Comparison of ENCODE assay signal across 9 cellular contexts in genomic region chr7:21526007-21526406, GRCh38. TPM values are rescaled to one million over a fixed set of nuclear protein-coding genes. Genes with fewer than 3 reads are reported as not detected.
DNase-seq lines count a peak whose midpoint lies in the region; TF ChIP-seq lines count a peak whose summit lies in the region.
"Had no signal": no experiment of that assay in that cellular context is flagged by ENCODE, and none has a peak within 500 bp of the region (broad histone marks: within the 10 kb centered on the region; RNA-seq: fewer than 3 reads in every experiment).

No MANE protein-coding gene starts in this region.

- H3K9me2 ChIP-seq in Loucy (replicated peaks; ENCODE audit: low read depth, low read length) = no peaks in the 10 kb centered on the region

- H3K4me2 ChIP-seq in Loucy (ENCODE audit: low read depth, low read length, poor library complexity, severe bottlenecking) = no peak overlapping the region
- H3K4me2 ChIP-seq in parathyroid adenoma (ENCODE audit: low read length) = no peak overlapping the region

- H3K27ac ChIP-seq in parathyroid adenoma (no peak overlapping the region), uterus (no peak overlapping the region)

- TF ChIP-seq POLR2A in uterus (IDR thresholded peaks at IDR 0.05) = no peak

- no peaks in the 10 kb centered on the region for H3K27me3 ChIP-seq in GM06990 (replicated peaks; ENCODE audit: control insufficient read depth, insufficient read depth, low read length)
- no peaks in the 10 kb centered on the region for H3K27me3 ChIP-seq in Loucy (ENCODE audit: insufficient read depth, low read length, poor library complexity, severe bottlenecking)
- no peaks in the 10 kb centered on the region for H3K27me3 ChIP-seq in parathyroid adenoma (ENCODE audit: control insufficient read depth, insufficient read depth, low read length)
- no peaks in the 10 kb centered on the region for H3K27me3 ChIP-seq in uterus

- no peak overlapping the region for H3K27ac Mint-ChIP-seq in mesothelial cell of epicardium

- H3K4me1 ChIP-seq in Loucy (ENCODE audit: insufficient read depth, low read length, poor library complexity, severe bottlenecking) (no peaks in the 10 kb centered on the region), parathyroid adenoma (no peaks in the 10 kb centered on the region), uterus (no peaks in the 10 kb centered on the region)

- H3K4me1 Mint-ChIP-seq in mesothelial cell of epicardium = no peaks in the 10 kb centered on the region

- H3K79me2 ChIP-seq in Loucy (ENCODE audit: insufficient read depth, low read length) = no peaks in the 10 kb centered on the region
- H3K79me2 ChIP-seq in parathyroid adenoma = no peaks in the 10 kb centered on the region

- peaks cover 7% of the 10 kb centered on the region for H3K27me3 Mint-ChIP-seq in mesothelial cell of epicardium (ENCODE audit: low read depth)

- no peak overlapping the region for H2AFZ ChIP-seq in Loucy (ENCODE audit: low read length)
- no peak overlapping the region for H2AFZ ChIP-seq in parathyroid adenoma

- peaks cover 20% of the 10 kb centered on the region for H3K9me3 Mint-ChIP-seq in mesothelial cell of epicardium

- DNase-seq in GM06990 (ENCODE audit: extremely low read depth, insufficient read length) = no peak
- peak; percentile 42 for DNase-seq in choroid plexus epithelial cell (ENCODE audit: low read depth)
- DNase-seq in COLO829 (ENCODE audit: low spot score) = no peak
- DNase-seq in germinal center (ENCODE audit: low spot score) = no peak
- DNase-seq in uterus = no peak
- DNase-seq in mesothelial cell of epicardium (ENCODE audit: low spot score in 2 of 2, unreplicated experiment in 2 of 2) = no peak
- DNase-seq: activated CD8-positive, alpha-beta memory T cell treated with anti-CD3 and anti-CD28 coated beads, Interleukin-2, amount 50 U/mL, for 48 hours had no signal

- no peak overlapping the region for H3K4me3 ChIP-seq in GM06990 (replicated peaks; ENCODE audit: low read depth, low read length)
- no peak overlapping the region for H3K4me3 ChIP-seq in Loucy (ENCODE audit: low read length, poor library complexity, severe bottlenecking)
- H3K4me3 ChIP-seq in choroid plexus epithelial cell (ENCODE audit: low read depth, low read length) = no peak overlapping the region
- no peak overlapping the region for H3K4me3 ChIP-seq in parathyroid adenoma (ENCODE audit: low read depth, low read length)
- no peak overlapping the region for H3K4me3 ChIP-seq in uterus

- H3K36me3 ChIP-seq in GM06990 (ENCODE audit: control insufficient read depth, insufficient read depth, low read length) = no peaks in the 10 kb centered on the region
- no peaks in the 10 kb centered on the region for H3K36me3 ChIP-seq in Loucy (ENCODE audit: insufficient read depth, low read length)
- no peaks in the 10 kb centered on the region for H3K36me3 ChIP-seq in parathyroid adenoma (ENCODE audit: control insufficient read depth, insufficient read depth, low read length)
- H3K36me3 ChIP-seq in uterus = no peaks in the 10 kb centered on the region

- H3K9ac ChIP-seq in Loucy (ENCODE audit: low read depth, low read length, poor library complexity, severe bottlenecking) (no peak overlapping the region), parathyroid adenoma (no peak overlapping the region)

- H4K20me1 ChIP-seq in Loucy (ENCODE audit: insufficient read depth, low read length, poor library complexity, severe bottlenecking) = no peaks in the 10 kb centered on the region

- H3F3A ChIP-seq in Loucy (ENCODE audit: low read depth) = no peaks in the 10 kb centered on the region

- intact Hi-C loops in uterus (cut with DNase I; ENCODE audit: low total_unique reads) = no loop called here

- H3K4me3 Mint-ChIP-seq in mesothelial cell of epicardium = no peak overlapping the region

- peak; percentile 42 for TF ChIP-seq CTCF in GM06990 (IDR thresholded peaks at IDR 0.05; ENCODE audit: insufficient read depth, low read length, poor library complexity, severe bottlenecking)
- peak; percentile 61 for TF ChIP-seq CTCF in Loucy (conservative IDR thresholded peaks at IDR 0.05; ENCODE audit: low read length)
- TF ChIP-seq CTCF in choroid plexus epithelial cell (conservative IDR thresholded peaks at IDR 0.05; ENCODE audit: low read depth, low read length) = peak; percentile 68
- peak; percentile 35 for TF ChIP-seq CTCF in parathyroid adenoma (IDR thresholded peaks at IDR 0.05)
- TF ChIP-seq CTCF in uterus (IDR thresholded peaks at IDR 0.05) = peak in 2 of 4 experiments; percentile 19 to 26
- no peak for TF ChIP-seq CTCF in mesothelial cell of epicardium (IDR thresholded peaks at IDR 0.05; ENCODE audit: unreplicated experiment)

- no peaks in the 10 kb centered on the region for H3K36me3 Mint-ChIP-seq in mesothelial cell of epicardium

- H3K9me3 ChIP-seq in Loucy (ENCODE audit: insufficient read depth, low read depth, low read length) = peaks cover 8% of the 10 kb centered on the region; the same call in 1 of the 2 replicates
- no peaks in the 10 kb centered on the region for H3K9me3 ChIP-seq in parathyroid adenoma (ENCODE audit: control insufficient read depth, low read length)
- no peaks in the 10 kb centered on the region for H3K9me3 ChIP-seq in uterus

RNA-seq across cellular contexts. Expression of gene DNAH11, which starts 16.8 kb away (rescaled TPM):
- total RNA-seq in uterus = 1 to 10 TPM in 2 of 4 donors, under 1 TPM in 2; 0.26 to 6.8 (median 1.5) TPM
- total RNA-seq in mesothelial cell of epicardium = 0.50 to 0.80 TPM (median 0.53 TPM) in 3 replicates
